Comparison of ENCODE assay signal across 25 cellular contexts in genomic region chr6:170368544-170368943, GRCh38.
"Had no signal": no experiment of that assay in that cellular context is flagged by ENCODE, and none has a peak within 500 bp of the region (broad histone marks: within the 10 kb centered on the region; RNA-seq: fewer than 3 reads in every experiment).

No MANE protein-coding gene starts in this region.

- H3K27ac Mint-ChIP-seq: activated CD8-positive, alpha-beta T cell treated with anti-CD3 and anti-CD28 coated beads, Interleukin-2, amount 10 ng/mL, durations not matched to agents 7 days and 5 days; T-helper 1 cell treated with Interleukin-12 subunit alpha and Interleukin-12 subunit beta and Interleukin-4 antibody, amounts not matched to agents 30 μg/mL and 1 μg/mL, for 36 hours had no signal

- ATAC-seq: activated CD4-positive, CD25-positive, alpha-beta regulatory T cell treated with anti-CD3 and anti-CD28 coated beads, Interleukin-2, amount 50 U/mL, for 24 hours; activated CD8-positive, alpha-beta T cell treated with anti-CD3 and anti-CD28 coated beads, Interleukin-2, amount 10 ng/mL, durations not matched to agents 7 days and 5 days; activated naive CD4-positive, alpha-beta T cell treated with anti-CD3 and anti-CD28 coated beads, Interleukin-2, amount 50 U/mL, for 72 hours; body of pancreas had no signal

- H3K4me3 ChIP-seq: body of pancreas, Peyer's patch had no signal

- H3K4me3 Mint-ChIP-seq: activated CD8-positive, alpha-beta T cell treated with anti-CD3 and anti-CD28 coated beads, Interleukin-2, amount 10 ng/mL, durations not matched to agents 7 days and 5 days; T-helper 1 cell treated with Interleukin-12 subunit alpha and Interleukin-12 subunit beta and Interleukin-4 antibody, amounts not matched to agents 30 μg/mL and 1 μg/mL, for 36 hours had no signal

- H3K27me3 ChIP-seq: body of pancreas, Peyer's patch had no signal

- DNase-seq: activated CD4-positive, alpha-beta T cell treated with anti-CD3 and anti-CD28 coated beads for 4 hours; activated CD4-positive, alpha-beta T cell treated with anti-CD3 and anti-CD28 coated beads, Interleukin-2, amount 50 U/mL, for 4 hours; activated CD8-positive, alpha-beta memory T cell treated with anti-CD3 and anti-CD28 coated beads, Interleukin-2, amount 50 U/mL, for 48 hours; activated CD8-positive, alpha-beta T cell treated with anti-CD3 and anti-CD28 coated beads, Interleukin-2, amount 10 ng/mL, durations not matched to agents 7 days and 5 days; activated effector memory CD4-positive, alpha-beta T cell treated with anti-CD3 and anti-CD28 coated beads, Interleukin-2, amount 50 U/mL, for 16 hours; activated naive CD4-positive, alpha-beta T cell treated with Interleukin-2 at 50 U/mL for 16 hours; activated T-cell treated with anti-CD3 and anti-CD28 coated beads, Interleukin-2, amount 50 U/mL, for 1 hour; anterior cingulate cortex; body of pancreas; central memory CD4-positive, alpha-beta T cell; Kasumi-1; KBM-7; NCI-H1105 treated with DMSO at 0.1 percent for 48 hours; NCI-H1436 treated with DMSO at 0.1 percent for 48 hours; NCI-H187; NCI-H2081; NCI-H2171; NCI-H226; NCI-H526; NK-92 treated with Interleukin-12 subunit alpha and Interleukin-12 subunit beta, amount 100 ng/mL, for 24 hours; Peyer's patch; SHP77 had no signal

- H3K9me3 ChIP-seq: body of pancreas, Peyer's patch had no signal

- H3K9me3 Mint-ChIP-seq: activated naive CD4-positive, alpha-beta T cell treated with anti-CD3 and anti-CD28 coated beads, Interleukin-2, amount 50 U/mL, for 72 hours; T-helper 1 cell treated with Interleukin-12 subunit alpha and Interleukin-12 subunit beta and Interleukin-4 antibody, amounts not matched to agents 30 μg/mL and 1 μg/mL, for 36 hours had no signal
